25 cellular contexts compared by ENCODE assay signal in genomic region chr7:79719216-79719615, GRCh38.
"Had no signal": no experiment of that assay in that cellular context is flagged by ENCODE, and none has a peak within 500 bp of the region (broad histone marks: within the 10 kb centered on the region; RNA-seq: fewer than 3 reads in every experiment).

No MANE protein-coding gene starts in this region.

- H3K4me3 Mint-ChIP-seq: endodermal cell; naive thymus-derived CD4-positive, alpha-beta T cell; nephron; neural progenitor cell; stimulated activated effector memory CD8-positive, alpha-beta T cell treated with anti-CD3 and anti-CD28 coated beads, Interleukin-12 subunit alpha, Interleukin-12 subunit beta, amount 100 ng/mL, for 72 hours; stimulated activated naive CD8-positive, alpha-beta T cell treated with anti-CD3 and anti-CD28 coated beads, Interleukin-15, Interleukin-2, amounts not matched to agents 100 ng/mL and 50 ng/mL, for 24 hours had no signal

- H3K27me3 Mint-ChIP-seq: naive thymus-derived CD4-positive, alpha-beta T cell; stimulated activated naive CD8-positive, alpha-beta T cell treated with anti-CD3 and anti-CD28 coated beads, Interleukin-15, Interleukin-2, amounts not matched to agents 100 ng/mL and 50 ng/mL, for 24 hours had no signal

- H3K9me3 Mint-ChIP-seq: endodermal cell; nephron; neural progenitor cell; stimulated activated naive CD8-positive, alpha-beta T cell treated with anti-CD3 and anti-CD28 coated beads, Interleukin-15, Interleukin-2, amounts not matched to agents 100 ng/mL and 50 ng/mL, for 24 hours had no signal

- H3K36me3 ChIP-seq: cardiac muscle cell, esophagus muscularis mucosa, gastroesophageal sphincter, heart right ventricle, neural progenitor cell, suprapubic skin, transverse colon, vagina had no signal

- H3K27ac Mint-ChIP-seq: endodermal cell; naive thymus-derived CD4-positive, alpha-beta T cell; neural progenitor cell; stimulated activated effector memory CD8-positive, alpha-beta T cell treated with anti-CD3 and anti-CD28 coated beads, Interleukin-12 subunit alpha, Interleukin-12 subunit beta, amount 100 ng/mL, for 72 hours; stimulated activated naive CD8-positive, alpha-beta T cell treated with anti-CD3 and anti-CD28 coated beads, Interleukin-15, Interleukin-2, amounts not matched to agents 100 ng/mL and 50 ng/mL, for 24 hours had no signal

- H3K4me1 ChIP-seq: esophagus muscularis mucosa, foreskin keratinocyte, gastroesophageal sphincter, heart right ventricle, neural progenitor cell, suprapubic skin, transverse colon, vagina had no signal

- H3K4me1 Mint-ChIP-seq: naive thymus-derived CD4-positive, alpha-beta T cell; neural progenitor cell; stimulated activated effector memory CD8-positive, alpha-beta T cell treated with anti-CD3 and anti-CD28 coated beads, Interleukin-12 subunit alpha, Interleukin-12 subunit beta, amount 100 ng/mL, for 72 hours had no signal

- H3K27ac ChIP-seq: cardiac muscle cell, epithelial cell of prostate, esophagus muscularis mucosa, foreskin keratinocyte, gastroesophageal sphincter, heart right ventricle, neural progenitor cell, suprapubic skin, transverse colon, vagina had no signal

- H3K9me3 ChIP-seq: esophagus muscularis mucosa, gastroesophageal sphincter, heart right ventricle, suprapubic skin, transverse colon, vagina had no signal

- ATAC-seq: foreskin keratinocyte; gastroesophageal sphincter; naive thymus-derived CD4-positive, alpha-beta T cell; sciatic nerve; stimulated activated effector memory CD8-positive, alpha-beta T cell treated with anti-CD3 and anti-CD28 coated beads, Interleukin-12 subunit alpha, Interleukin-12 subunit beta, amount 100 ng/mL, for 72 hours had no signal

- H3K36me3 Mint-ChIP-seq: naive thymus-derived CD4-positive, alpha-beta T cell; neural progenitor cell; stimulated activated effector memory CD8-positive, alpha-beta T cell treated with anti-CD3 and anti-CD28 coated beads, Interleukin-12 subunit alpha, Interleukin-12 subunit beta, amount 100 ng/mL, for 72 hours had no signal

- DNase-seq: cerebellar nuclear complex; effector CD8-positive, alpha-beta T cell; endodermal cell; foreskin keratinocyte; heart right ventricle; hippocampal formation; mesenchymal stem cell; midbrain; naive thymus-derived CD4-positive, alpha-beta T cell; retina; stimulated activated CD4-positive, alpha-beta T cell treated with anti-CD3 and anti-CD28 coated beads, Interleukin-2, amount 100 ng/mL, for 24 hours; stimulated activated CD4-positive, alpha-beta T cell treated with anti-CD3 and anti-CD28 coated beads, Interleukin-4, amount 100 ng/mL, for 24 hours; transverse colon had no signal

- H3K27me3 ChIP-seq: cardiac muscle cell, esophagus muscularis mucosa, foreskin keratinocyte, gastroesophageal sphincter, heart right ventricle, neural progenitor cell, suprapubic skin, transverse colon, vagina had no signal

- H3K4me3 ChIP-seq: cardiac muscle cell, esophagus muscularis mucosa, gastroesophageal sphincter, heart right ventricle, neural progenitor cell, smooth muscle cell, suprapubic skin, transverse colon, vagina had no signal
